28 cellular contexts compared by ENCODE assay signal in the genomic region with DNA sequence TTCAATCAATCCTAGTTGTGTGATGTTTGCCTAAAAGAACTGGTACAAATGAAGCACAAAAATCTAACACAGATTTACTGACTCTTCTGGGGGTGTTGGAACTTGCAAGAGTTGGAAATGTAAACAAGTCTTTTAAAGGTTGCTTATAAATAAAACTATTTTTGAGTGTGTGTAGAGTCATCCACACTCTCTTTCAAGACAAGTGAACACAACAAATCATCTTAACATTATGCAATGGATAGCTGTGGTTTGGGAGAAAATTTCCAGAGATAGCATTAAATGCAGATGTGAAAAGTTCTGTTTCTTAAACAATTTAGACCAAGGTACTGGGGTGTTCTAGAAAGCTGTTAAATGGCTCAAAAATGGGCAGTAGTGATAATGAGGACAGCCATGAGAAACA. TPM values are rescaled to one million over a fixed set of nuclear protein-coding genes. Genes with fewer than 3 reads are reported as not detected.
"Had no signal": no experiment of that assay in that cellular context is flagged by ENCODE, and none has a peak within 500 bp of the region (broad histone marks: within the 10 kb centered on the region; RNA-seq: fewer than 3 reads in every experiment).

No MANE protein-coding gene starts in this region.

- H3K27ac Mint-ChIP-seq: activated CD8-positive, alpha-beta T cell treated with anti-CD3 and anti-CD28 coated beads for 36 hours; activated T-helper 17 cell treated with anti-CD3 and anti-CD28 coated beads, Interleukin-2, amount 50 U/mL, for 72 hours; dendritic cell treated with granulocyte-macrophage colony-stimulating factor and Interleukin-4, amounts not matched to agents 40 ng/mL and 50 ng/mL, for 4 days; natural killer cell; T-helper 17 cell had no signal

- H3K36me3 ChIP-seq: breast epithelium, esophagus muscularis mucosa, heart right ventricle, lower lobe of right lung, thoracic aorta, WERI-Rb-1 had no signal

- H3K4me1 Mint-ChIP-seq: activated T-helper 17 cell treated with anti-CD3 and anti-CD28 coated beads, Interleukin-2, amount 50 U/mL, for 72 hours; natural killer cell; T-helper 17 cell had no signal

- H3K9me3 Mint-ChIP-seq: activated T-helper 17 cell treated with anti-CD3 and anti-CD28 coated beads, Interleukin-2, amount 50 U/mL, for 72 hours; dendritic cell treated with granulocyte-macrophage colony-stimulating factor and Interleukin-4, amounts not matched to agents 40 ng/mL and 50 ng/mL, for 4 days; natural killer cell had no signal

- H3K4me3 ChIP-seq: breast epithelium, esophagus muscularis mucosa, heart right ventricle, lower lobe of right lung, thoracic aorta had no signal

- H3K4me1 ChIP-seq: breast epithelium, esophagus muscularis mucosa, heart right ventricle, lower lobe of right lung had no signal

- H3K4me3 Mint-ChIP-seq: activated CD8-positive, alpha-beta T cell treated with anti-CD3 and anti-CD28 coated beads for 36 hours; activated T-cell treated with anti-CD3 and anti-CD28 coated beads, Interleukin-2, amount 50 U/mL, for 4 hours; activated T-helper 17 cell treated with anti-CD3 and anti-CD28 coated beads, Interleukin-2, amount 50 U/mL, for 72 hours; dendritic cell treated with granulocyte-macrophage colony-stimulating factor and Interleukin-4, amounts not matched to agents 40 ng/mL and 50 ng/mL, for 4 days; natural killer cell; T-helper 17 cell had no signal

- H3K27ac ChIP-seq: breast epithelium, esophagus muscularis mucosa, heart right ventricle, lower lobe of right lung, thoracic aorta, WERI-Rb-1 had no signal

- DNase-seq: activated CD4-positive, alpha-beta T cell treated with anti-CD3 and anti-CD28 coated beads for 48 hours; activated CD8-positive, alpha-beta T cell treated with anti-CD3 and anti-CD28 coated beads for 36 hours; activated gamma-delta T cell treated with Interleukin-2 at 50 U/mL for 16 hours; activated naive CD4-positive, alpha-beta T cell treated with anti-CD3 and anti-CD28 coated beads, Interleukin-2, amount 50 U/mL, for 16 hours; activated T-cell treated with anti-CD3 and anti-CD28 coated beads, Interleukin-2, amount 50 U/mL, for 4 hours; central memory CD4-positive, alpha-beta T cell; foreskin melanocyte; heart right ventricle; kidney glomerular epithelial cell; lower lobe of right lung; mesendoderm; natural killer cell; right cardiac atrium; stimulated activated CD4-positive, alpha-beta T cell treated with anti-CD3 and anti-CD28 coated beads, Interleukin-2, amount 100 ng/mL, for 48 hours; stimulated activated naive CD8-positive, alpha-beta T cell treated with anti-CD3 and anti-CD28 coated beads, Interleukin-15, Interleukin-2, amounts not matched to agents 100 U/mL and 50 U/mL, for 24 hours; T-helper 17 cell; T1000; trophoblast cell; WERI-Rb-1 had no signal

- H3K27me3 ChIP-seq: breast epithelium, esophagus muscularis mucosa, heart right ventricle had no signal

- H3K36me3 Mint-ChIP-seq: natural killer cell had no signal

- H3K27me3 Mint-ChIP-seq: dendritic cell treated with granulocyte-macrophage colony-stimulating factor and Interleukin-4, amounts not matched to agents 40 ng/mL and 50 ng/mL, for 4 days had no signal

RNA-seq across cellular contexts. Expression of a gene that starts 28.7 kb away (rescaled TPM):
- total RNA-seq: activated CD8-positive, alpha-beta T cell treated with anti-CD3 and anti-CD28 coated beads for 36 hours; activated T-cell treated with anti-CD3 and anti-CD28 coated beads, Interleukin-2, amount 50 U/mL, for 4 hours; activated T-helper 17 cell treated with anti-CD3 and anti-CD28 coated beads, Interleukin-2, amount 50 U/mL, for 72 hours; breast epithelium; esophagus muscularis mucosa; glomerular endothelial cell; heart right ventricle; left lobe of liver; mononuclear cell; natural killer cell; omental fat pad; right cardiac atrium; T-helper 17 cell had no signal
- polyA plus RNA-seq: heart right ventricle, right cardiac atrium had no signal
